Comparison of ENCODE assay signal across 17 cellular contexts in genomic region chr7:33781167-33781566, GRCh38.
DNase-seq lines count a peak whose midpoint lies in the region; ATAC-seq, FAIRE-seq and TF ChIP-seq lines count a peak whose summit lies in the region.
"Had no signal": no experiment of that assay in that cellular context is flagged by ENCODE, and none has a peak within 500 bp of the region (broad histone marks: within the 10 kb centered on the region; RNA-seq: fewer than 3 reads in every experiment).

No MANE protein-coding gene starts in this region.

- DNase-seq in immature natural killer cell (peak in 2 of 3 donors; percentile 5 to 11), sciatic nerve (ENCODE audit: low spot score) (no peak), urothelium cell line (ENCODE audit: low spot score) (no peak), adrenal gland (no peak), NCI-H2196 treated with DMSO at 0.1 percent for 48 hours (lab: John Stamatoyannopoulos, UW; ENCODE audit: unreplicated experiment) (no peak)
- DNase-seq: AML-193; CD4-positive, alpha-beta memory T cell; DMS79 treated with DMSO at 0.1 percent for 48 hours; GF-D8; H9 had no signal

- no peak overlapping the region for H3K27ac Mint-ChIP-seq in immature natural killer cell
- H3K27ac Mint-ChIP-seq: CD14-positive monocyte; CD4-positive, alpha-beta memory T cell; H9 had no signal

- no peak overlapping the region for H3K9ac ChIP-seq in BLaER1

- H3K9me3 ChIP-seq in BLaER1 (0 out of 2 replicates have a peak, but pooled peaks cover 5% of the 10 kb centered on the region), adrenal gland (replicated peaks in 1 of 3) (no peaks in the 10 kb centered on the region)
- H3K9me3 ChIP-seq: A549 had no signal

- H3K4me1 ChIP-seq in BLaER1 (peaks cover 14% of the 10 kb centered on the region), adrenal gland (replicated peaks in 1 of 2) (no peaks in the 10 kb centered on the region)
- H3K4me1 ChIP-seq: A549 had no signal

- H3K36me3 ChIP-seq in BLaER1 (no peaks in the 10 kb centered on the region), adrenal gland (replicated peaks in 1 of 2) (no peaks in the 10 kb centered on the region)

- 79 to 83% (median 81%) methylated on average over 2 to 3 of the region's 3 CpGs for WGBS in adrenal gland, 4 donors

- H3K9me3 Mint-ChIP-seq in immature natural killer cell, result no peaks in the 10 kb centered on the region
- H3K9me3 Mint-ChIP-seq: CD4-positive, alpha-beta memory T cell had no signal

- H3K4me3 Mint-ChIP-seq in immature natural killer cell, result peak overlapping the region in 1 of 5 donors; percentile 17
- H3K4me3 Mint-ChIP-seq: CD14-positive monocyte; CD4-positive, alpha-beta memory T cell; H9 had no signal

- no peak for TF ChIP-seq CTCF in adrenal gland (IDR thresholded peaks at IDR 0.05)

- ATAC-seq in sciatic nerve (peak; percentile 52), HG03432 (IDR thresholded peaks at IDR 0.05; ENCODE audit: unreplicated experiment) (no peak), HG02973 (IDR thresholded peaks at IDR 0.05; ENCODE audit: unreplicated experiment) (no peak)
- ATAC-seq: A549 had no signal

- TF ChIP-seq POLR2A in adrenal gland (IDR thresholded peaks at IDR 0.05), result no peak

- H3K4me1 Mint-ChIP-seq in immature natural killer cell, result peaks cover 9 to 27% of the 10 kb centered on the region in 2 donors
- H3K4me1 Mint-ChIP-seq: CD14-positive monocyte; CD4-positive, alpha-beta memory T cell had no signal

- H3K4me3 ChIP-seq in BLaER1 (no peak overlapping the region), adrenal gland (no peak overlapping the region)
- H3K4me3 ChIP-seq: A549 had no signal

- peaks cover 0 to 4% (median 3%) of the 10 kb centered on the region in 3 donors for H3K27me3 Mint-ChIP-seq in immature natural killer cell (ENCODE audit: low read depth in 3 of 3)
- H3K27me3 Mint-ChIP-seq: CD4-positive, alpha-beta memory T cell had no signal

- H4K20me1 ChIP-seq in BLaER1, result no peaks in the 10 kb centered on the region

- H3K27ac ChIP-seq in BLaER1, result no peak overlapping the region
- H3K27ac ChIP-seq in adrenal gland, result no peak overlapping the region
- H3K27ac ChIP-seq: 22Rv1, A549 had no signal

- FAIRE-seq in urothelium cell line (lab: Jason Lieb, UNC), result peak; percentile 40
- FAIRE-seq: A549, H1 had no signal

- H3K27me3 ChIP-seq in BLaER1, result no peaks in the 10 kb centered on the region
- H3K27me3 ChIP-seq in adrenal gland, result no peaks in the 10 kb centered on the region

- intact Hi-C loops in sciatic nerve (cut with DNase I) (no loop called here), adrenal gland (cut with DNase I) (no loop called here)

- peak overlapping the region; percentile 4; the same call in 1 of the 2 replicates for H3K4me2 ChIP-seq in BLaER1
- H3K4me2 ChIP-seq: A549 had no signal

- peaks cover 0 to 1% (median under 1%) of the 10 kb centered on the region in 3 donors for H3K36me3 Mint-ChIP-seq in immature natural killer cell
- H3K36me3 Mint-ChIP-seq: CD14-positive monocyte had no signal

Comparison
In these comparisons a context has a peak if more than half of its experiments do, and no peak if none do; other contexts are left out.
1. DNase-seq: peak in immature natural killer cell (2 of 3); none in sciatic nerve (single experiment), urothelium cell line (single experiment), adrenal gland (0 of 7) and NCI-H2196 treated with DMSO at 0.1 percent for 48 hours (single experiment).